17 cellular contexts compared by ENCODE assay signal in the genomic region with DNA sequence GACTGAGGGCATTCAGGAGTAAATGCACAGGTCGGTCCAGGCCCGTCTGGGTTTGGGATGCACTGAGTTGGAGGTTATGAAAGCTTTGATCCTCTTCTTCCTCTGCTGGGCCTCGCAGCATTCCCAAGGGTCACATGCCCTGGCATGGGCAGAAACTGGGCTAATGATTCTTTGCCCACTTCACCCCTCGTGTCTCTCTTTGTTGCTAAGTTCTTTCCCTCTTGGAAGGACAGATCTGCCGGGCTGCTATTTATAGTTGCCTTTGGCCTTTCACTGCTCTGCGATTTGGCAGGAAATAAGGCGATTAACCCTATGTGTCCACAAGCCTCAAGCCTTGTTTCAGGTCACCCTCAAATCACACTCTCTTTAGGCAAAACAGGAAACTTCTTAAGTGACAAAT.
DNase-seq lines count a peak whose midpoint lies in the region; ATAC-seq and TF ChIP-seq lines count a peak whose summit lies in the region.
"Had no signal": no experiment of that assay in that cellular context is flagged by ENCODE, and none has a peak within 500 bp of the region (broad histone marks: within the 10 kb centered on the region; RNA-seq: fewer than 3 reads in every experiment).

No MANE protein-coding gene starts in this region.

- H3K4me1 ChIP-seq in adrenal gland (replicated peaks in 1 of 2) (peaks cover 14 to 15% of the 10 kb centered on the region in 2 donors), stomach smooth muscle (ENCODE audit: control insufficient read depth, insufficient read depth, low read length) (peaks cover 24% of the 10 kb centered on the region)
- H3K4me1 ChIP-seq: vagina had no signal

- no peak for TF ChIP-seq POLR2A in adrenal gland (IDR thresholded peaks at IDR 0.05)

- peak in 6 of 7 donors; percentile 36 to 76 (median 58) for DNase-seq in adrenal gland
- DNase-seq in fibroblast of peridontal ligament (ENCODE audit: extremely low read depth), result peak; percentile 17
- DNase-seq in left kidney (ENCODE audit: low read depth, low spot score), result peak; percentile 33
- DNase-seq in NCI-H146 treated with DMSO at 0.1 percent for 48 hours (lab: John Stamatoyannopoulos, UW; ENCODE audit: unreplicated experiment), result no peak
- DNase-seq in NCI-H1092 treated with DMSO at 0.1 percent for 48 hours (lab: John Stamatoyannopoulos, UW), result no peak
- DNase-seq: activated CD4-positive, alpha-beta T cell treated with anti-CD3 and anti-CD28 coated beads, Interleukin-2, amount 10 ng/mL, durations not matched to agents 7 days and 5 days; activated CD8-positive, alpha-beta memory T cell treated with anti-CD3 and anti-CD28 coated beads, Interleukin-2, amount 50 U/mL, for 4 hours; activated effector memory CD4-positive, alpha-beta T cell treated with anti-CD3 and anti-CD28 coated beads, Interleukin-2, amount 50 U/mL, for 16 hours; erythroblast; HCEC 1CT; NCI-H1092; NCI-H510A treated with DMSO at 0.1 percent for 48 hours; stimulated activated CD4-positive, alpha-beta T cell treated with anti-CD3 and anti-CD28 coated beads, Interleukin-2, amount 100 ng/mL, for 24 hours had no signal

- WGBS in adrenal gland, 4 donors, result 19 to 28% (median 22%) methylated on average over 7 of the region's 7 CpGs

- no peak overlapping the region for H3K4me3 ChIP-seq in adrenal gland
- H3K4me3 ChIP-seq in stomach smooth muscle (ENCODE audit: low read length in 2 of 2), result peak overlapping the region; percentile 5 to 57
- H3K4me3 ChIP-seq: vagina had no signal

- H3K36me3 ChIP-seq in adrenal gland (replicated peaks in 1 of 2), result no peaks in the 10 kb centered on the region
- peaks cover 9 to 21% of the 10 kb centered on the region in 2 donors for H3K36me3 ChIP-seq in stomach smooth muscle (ENCODE audit: control insufficient read depth in 2 of 2, insufficient read depth in 2 of 2, low read length in 2 of 2)

- no peak for ATAC-seq in HG02938 (IDR thresholded peaks at IDR 0.05; ENCODE audit: unreplicated experiment)

- no peak for TF ChIP-seq CTCF in adrenal gland (IDR thresholded peaks at IDR 0.05)

- H3K27ac ChIP-seq in adrenal gland, result peak overlapping the region in 1 of 5 donors; percentile 45
- H3K27ac ChIP-seq in stomach smooth muscle (ENCODE audit: low read length), result no peak overlapping the region
- H3K27ac ChIP-seq: KMS-11, vagina had no signal

- H3K27me3 ChIP-seq in adrenal gland, result no peaks in the 10 kb centered on the region
- H3K27me3 ChIP-seq in stomach smooth muscle (ENCODE audit: control insufficient read depth in 1 of 2, insufficient read depth in 2 of 2, low read length in 2 of 2), result no peaks in the 10 kb centered on the region
- H3K27me3 ChIP-seq: vagina had no signal

- intact Hi-C loops in adrenal gland (cut with DNase I), result no loop called here

- peak overlapping the region in 1 of 2 donors; percentile 21 for H3K9ac ChIP-seq in stomach smooth muscle (ENCODE audit: low read length in 2 of 2)
- H3K9ac ChIP-seq: KMS-11 had no signal

- H3K9me3 ChIP-seq in adrenal gland (replicated peaks in 1 of 3) (no peaks in the 10 kb centered on the region), stomach smooth muscle (ENCODE audit: control insufficient read depth in 2 of 2, low read length in 2 of 2) (no peaks in the 10 kb centered on the region)
- H3K9me3 ChIP-seq: vagina had no signal

Comparison
In these comparisons a context has a peak if more than half of its experiments do, and no peak if none do; other contexts are left out.
1. DNase-seq: peak in adrenal gland (6 of 7), fibroblast of peridontal ligament (single experiment) and left kidney (single experiment); none in NCI-H146 treated with DMSO at 0.1 percent for 48 hours (single experiment) and NCI-H1092 treated with DMSO at 0.1 percent for 48 hours (single experiment).
2. H3K4me3 ChIP-seq: peak in stomach smooth muscle (2 of 2); none in adrenal gland (0 of 4).